Comparison of ENCODE assay signal across 1 cellular context in the genomic region with DNA sequence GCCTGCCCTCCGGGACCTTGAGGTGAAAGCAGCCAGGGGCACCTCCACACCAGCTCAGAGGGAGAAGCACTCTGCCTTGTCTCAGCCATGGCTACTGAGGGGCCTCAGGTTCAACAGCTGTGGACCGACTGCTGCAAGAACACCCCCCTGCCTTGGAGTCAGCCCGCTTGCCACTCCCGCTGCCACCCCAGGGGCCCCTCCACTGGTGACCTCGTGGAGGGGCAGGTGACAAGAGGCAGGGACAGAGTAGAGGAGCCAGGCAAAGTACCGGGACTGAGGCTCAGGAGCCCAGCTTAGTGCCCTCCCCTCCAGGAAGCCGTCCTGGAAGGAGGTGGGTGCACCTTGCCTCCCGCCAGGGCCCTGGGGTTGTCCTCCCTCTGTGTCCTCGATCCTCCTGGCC.
TF ChIP-seq lines count a peak whose summit lies in the region.

No MANE protein-coding gene starts in this region.

TF ChIP-seq in IMR-90, 13 proteins besides CTCF, POLR2A, EP300 and RAD21 (continued from another document):
- TF ChIP-seq SMC3 (IDR thresholded peaks at IDR 0.05; ENCODE audit: low read depth, low read length) (no peak), RCOR1 (IDR thresholded peaks at IDR 0.05; ENCODE audit: insufficient replicate concordance, low read length) (no peak)
